ENCODE assay signal across 1 cellular context in the genomic region with DNA sequence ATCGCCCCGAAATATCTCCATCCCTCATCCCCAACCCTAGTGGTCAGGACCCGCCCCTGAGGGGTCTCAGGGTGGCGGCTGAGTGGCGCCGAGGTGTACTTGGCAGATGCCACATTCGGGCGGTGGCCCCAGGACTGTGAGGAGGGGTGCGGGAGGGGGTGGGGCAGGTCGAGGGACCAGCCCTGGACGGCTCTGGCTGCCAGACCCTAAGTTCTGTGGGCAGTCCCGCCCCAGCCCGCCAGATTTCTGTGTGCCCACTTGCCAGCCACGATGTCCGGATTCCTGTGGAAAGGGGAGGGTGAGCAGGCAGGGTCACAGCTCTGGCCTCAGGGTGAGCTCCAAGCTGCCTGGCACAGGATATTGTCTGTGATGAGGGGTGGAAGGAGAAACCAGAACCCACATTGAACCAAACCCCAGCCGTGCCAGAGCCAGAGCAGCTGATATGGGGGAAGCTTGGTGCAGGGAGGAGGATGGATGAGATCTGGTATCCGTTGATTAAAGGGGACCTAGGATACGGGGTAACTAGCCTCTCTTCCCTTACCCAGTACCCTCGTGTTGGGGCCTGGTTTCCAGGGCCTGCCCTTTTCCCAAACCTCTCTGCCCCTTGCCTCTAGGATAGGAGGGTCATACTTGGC.
TF ChIP-seq lines count a peak whose summit lies in the region.

No MANE protein-coding gene starts in this region.

TF ChIP-seq in WTC11, 78 proteins besides CTCF, POLR2A, EP300 and RAD21:
- TF ChIP-seq ZBTB21 (CRISPR knock-in tag; IDR thresholded peaks at IDR 0.05; ENCODE audit: borderline replicate concordance) (no peak), ZNF671 (CRISPR knock-in tag; IDR thresholded peaks at IDR 0.05) (no peak)
